ENCODE assay signal across 26 cellular contexts in genomic region chr7:106997487-106998271, GRCh38. TPM values are rescaled to one million over a fixed set of nuclear protein-coding genes. Genes with fewer than 3 reads are reported as not detected.
DNase-seq lines count a peak whose midpoint lies in the region; ATAC-seq, FAIRE-seq and TF ChIP-seq lines count a peak whose summit lies in the region.
"Had no signal": no experiment of that assay in that cellular context is flagged by ENCODE, and none has a peak within 500 bp of the region (broad histone marks: within the 10 kb centered on the region; RNA-seq: fewer than 3 reads in every experiment).

No MANE protein-coding gene starts in this region.

- intact Hi-C loops in HepG2 (cut with micrococcal nuclease; ENCODE audit: unreplicated experiment) (no loop called here), right lobe of liver (cut with DNase I) (no loop called here), CD14-positive monocyte (cut with micrococcal nuclease) (no loop called here)

- CTCF ChIA-PET in HepG2 (lab: Yijun Ruan, JAX; ENCODE audit: low intra/inter-chr PET ratio, low total read pairs) = no interaction called here
- CTCF ChIA-PET in activated CD4-positive, alpha-beta T cell treated with anti-CD3 and anti-CD28 coated beads, Interleukin-2, amount 10 ng/mL, durations not matched to agents 7 days and 5 days (lab: Charles Lee) = no interaction called here

- ATAC-seq in HepG2 (no peak), right lobe of liver (no peak), HG03196 (IDR thresholded peaks at IDR 0.05; ENCODE audit: unreplicated experiment) (no peak)
- ATAC-seq: HCT116 had no signal

- 10% methylated on average over 5 of the region's 5 CpGs for WGBS in HepG2 (ENCODE audit: low lambda C conversion rate)
- 44% methylated on average over 4 of the region's 5 CpGs for WGBS in right lobe of liver (ENCODE audit: insufficient coverage, low coverage, low lambda C conversion rate, missing lambda C conversion rate)
- WGBS in H9 (ENCODE audit: extremely low coverage, insufficient read length, low lambda C conversion rate) = no CpG with 5 or more reads among the region's 5 CpGs

- TF ChIP-seq EP300 in HepG2 (IDR thresholded peaks at IDR 0.05; ENCODE audit: low read depth in 2 of 2, low read length in 2 of 2) = no peak
- TF ChIP-seq EP300 in HepG2 (CRISPR knock-in tag; IDR thresholded peaks at IDR 0.05; ENCODE audit: borderline replicate concordance) = no peak

- in situ Hi-C loops in HepG2 (cut with HindIII; ENCODE audit: extremely low pct_ligation_motif_present, low pct_unique_long_range_greater_than_20kb) = no loop called here

- H4K91ac ChIP-seq in H9 (ENCODE audit: insufficient read length, low read depth, low read length) = no peak overlapping the region

- no peaks in the 10 kb centered on the region for H3K36me3 Mint-ChIP-seq in activated CD4-positive, alpha-beta T cell treated with anti-CD3 and anti-CD28 coated beads, Interleukin-2, amount 10 ng/mL, durations not matched to agents 7 days and 5 days (ENCODE audit: low read depth)
- H3K36me3 Mint-ChIP-seq in H9 (ENCODE audit: insufficient read depth in 1 of 3, low read depth in 3 of 3) (no peaks in the 10 kb centered on the region; a peak in 2 of 7 replicates), CD14-positive monocyte (no peaks in the 10 kb centered on the region)
- H3K36me3 Mint-ChIP-seq: CD4-positive, alpha-beta memory T cell had no signal

- H3K27ac Mint-ChIP-seq in activated CD4-positive, alpha-beta T cell treated with anti-CD3 and anti-CD28 coated beads, Interleukin-2, amount 10 ng/mL, durations not matched to agents 7 days and 5 days = no peak overlapping the region
- H3K27ac Mint-ChIP-seq in H9 (no peak overlapping the region), CD14-positive monocyte (no peak overlapping the region)
- H3K27ac Mint-ChIP-seq: CD4-positive, alpha-beta memory T cell; HFFc6 had no signal

- no peak for TF ChIP-seq RAD21 in HepG2 (CRISPR knock-in tag; IDR thresholded peaks at IDR 0.05)

- H3T11ph ChIP-seq in H9 (ENCODE audit: low read length) = no peak overlapping the region

- BruUV-seq in HepG2 (replicated peaks; lab: Mats Ljungman, UMichigan) = no TSS peak

- H3K27ac ChIP-seq in HepG2 (ENCODE audit: extremely low read length, insufficient read depth, low read length) = no peak overlapping the region
- no peak overlapping the region for H3K27ac ChIP-seq in right lobe of liver
- no peak overlapping the region for H3K27ac ChIP-seq in Karpas-422 (ENCODE audit: low read length)
- H3K27ac ChIP-seq in H9 (ENCODE audit: insufficient read length, low read depth, low read length) = no peak overlapping the region
- H3K27ac ChIP-seq: 22Rv1, GM23248 had no signal

- H4K5ac ChIP-seq in H9 (ENCODE audit: insufficient read length, low read depth, low read length) = no peak overlapping the region

- no peak for TF ChIP-seq CTCF in HepG2 (CRISPR knock-in tag; IDR thresholded peaks at IDR 0.05)
- no peak for TF ChIP-seq CTCF in right lobe of liver (IDR thresholded peaks at IDR 0.05)
- no peak for TF ChIP-seq CTCF in H9 (conservative IDR thresholded peaks at IDR 0.05)
- TF ChIP-seq CTCF in CD14-positive monocyte (IDR thresholded peaks at IDR 0.05) = no peak

- POLR2A ChIA-PET in HepG2 (lab: Yijun Ruan, JAX) = no interaction called here
- POLR2A ChIA-PET in activated CD4-positive, alpha-beta T cell treated with anti-CD3 and anti-CD28 coated beads, Interleukin-2, amount 10 ng/mL, durations not matched to agents 7 days and 5 days (lab: Charles Lee) = no interaction called here

- H3K23me2 ChIP-seq in H9 (ENCODE audit: insufficient read length, low read depth, low read length, poor library complexity, severe bottlenecking) = no peaks in the 10 kb centered on the region

- no peaks in the 10 kb centered on the region for H3K79me1 ChIP-seq in H9 (ENCODE audit: insufficient read depth, low read depth, low read length, poor library complexity, severe bottlenecking)

- no peak overlapping the region for H2AK5ac ChIP-seq in H9 (ENCODE audit: insufficient read length, low read length)

- H3K27me3 ChIP-seq in HepG2 (ENCODE audit: control insufficient read depth in 1 of 2, insufficient read depth in 2 of 2, low read length in 2 of 2) (no peaks in the 10 kb centered on the region), right lobe of liver (no peaks in the 10 kb centered on the region), Karpas-422 (ENCODE audit: low read length) (no peaks in the 10 kb centered on the region), H9 (ENCODE audit: insufficient read depth, low read length) (no peaks in the 10 kb centered on the region)
- H3K27me3 ChIP-seq: BE2C; BLaER1 treated with 17β-estradiol and CSF1 and Interleukin-3, amounts not matched to agents 10 nM and 100 nM had no signal

- H2BK20ac ChIP-seq in H9 (ENCODE audit: low read depth, low read length, poor library complexity, severe bottlenecking) = no peak overlapping the region

- no peak for DNase-seq in HepG2 (ENCODE audit: low spot score)
- no peak for DNase-seq in right lobe of liver
- DNase-seq in Karpas-422 = peak; percentile 17
- DNase-seq in amniotic epithelial cell (ENCODE audit: low read depth) = peak; percentile 33
- no peak for DNase-seq in activated CD4-positive, alpha-beta T cell treated with anti-CD3 and anti-CD28 coated beads, Interleukin-2, amount 10 ng/mL, durations not matched to agents 7 days and 5 days
- DNase-seq in H9 = no peak
- DNase-seq in CD14-positive monocyte (ENCODE audit: low spot score) = no peak
- DNase-seq: ACHN; AML-193; BE2C; Calu3; CD4-positive, alpha-beta memory T cell; COR-L47; DMS53; DMS79 treated with DMSO at 0.1 percent for 48 hours; GF-D8; GM23248; H7; HFFc6 had no signal

- H3K79me2 ChIP-seq in HepG2 (ENCODE audit: insufficient read depth, low read length) (no peaks in the 10 kb centered on the region), Karpas-422 (ENCODE audit: low read length) (no peaks in the 10 kb centered on the region), H9 (ENCODE audit: insufficient read depth, low read length) (no peaks in the 10 kb centered on the region)

- H3K9me2 ChIP-seq in Karpas-422 (replicated peaks; ENCODE audit: insufficient read depth, low read length) = no peaks in the 10 kb centered on the region

- no peak overlapping the region for H2BK5ac ChIP-seq in H9 (ENCODE audit: insufficient read length, low read length)

- H3K18ac ChIP-seq in H9 (ENCODE audit: insufficient read length, low read depth, low read length) = no peak overlapping the region

- H3K23ac ChIP-seq in H9 (ENCODE audit: insufficient read length, low read depth, low read length) = no peak overlapping the region

- no peak overlapping the region for H3K4me2 ChIP-seq in HepG2 (ENCODE audit: low read depth, low read length)
- H3K4me2 ChIP-seq in Karpas-422 (ENCODE audit: low read depth, low read length, poor library complexity, severe bottlenecking) = no peak overlapping the region
- no peak overlapping the region for H3K4me2 ChIP-seq in H9 (ENCODE audit: insufficient read depth, insufficient read length, low read length)

- no peak for FAIRE-seq in HepG2 (lab: Jason Lieb, UNC)
- FAIRE-seq: A204.1, GM12892, H1 had no signal

- H3K56ac ChIP-seq in H9 (ENCODE audit: insufficient read length, low read depth, low read length) = no peak overlapping the region

- no peak overlapping the region for H2BK120ac ChIP-seq in H9 (ENCODE audit: low read depth, low read length, poor library complexity, severe bottlenecking)

- H3K9ac ChIP-seq in HepG2 (ENCODE audit: insufficient read depth, low read depth, low read length) (no peak overlapping the region), Karpas-422 (ENCODE audit: low read length) (no peak overlapping the region), H9 (ENCODE audit: extremely low read depth, insufficient read length, low read length) (no peak overlapping the region)
- H3K9ac ChIP-seq: BLaER1 treated with 17β-estradiol and CSF1 and Interleukin-3, amounts not matched to agents 10 nM and 100 nM; GM23248 had no signal

- H2AFZ ChIP-seq in HepG2 (ENCODE audit: low read length) = no peak overlapping the region
- H2AFZ ChIP-seq in Karpas-422 (ENCODE audit: low read length) = no peak overlapping the region
- no peak overlapping the region for H2AFZ ChIP-seq in H9 (ENCODE audit: low read length)
- H2AFZ ChIP-seq: GM23248 had no signal

- H3K4ac ChIP-seq in H9 (ENCODE audit: low read depth, low read length) = no peak overlapping the region

- TF ChIP-seq POLR2A in HepG2 (IDR thresholded peaks at IDR 0.05; ENCODE audit: insufficient read depth in 1 of 2, low read depth in 2 of 2, low read length in 2 of 2) = no peak
- TF ChIP-seq POLR2A in right lobe of liver (IDR thresholded peaks at IDR 0.05) = no peak

- no peaks in the 10 kb centered on the region for H3K36me3 ChIP-seq in HepG2 (replicated peaks in 1 of 2; ENCODE audit: control insufficient read depth in 1 of 2, insufficient read depth in 2 of 2, low read length in 2 of 2)
- no peaks in the 10 kb centered on the region for H3K36me3 ChIP-seq in right lobe of liver
- no peaks in the 10 kb centered on the region for H3K36me3 ChIP-seq in Karpas-422 (ENCODE audit: insufficient read depth, low read length)
- H3K36me3 ChIP-seq: BE2C; BLaER1 treated with 17β-estradiol and CSF1 and Interleukin-3, amounts not matched to agents 10 nM and 100 nM had no signal

- H3K4me1 Mint-ChIP-seq in activated CD4-positive, alpha-beta T cell treated with anti-CD3 and anti-CD28 coated beads, Interleukin-2, amount 10 ng/mL, durations not matched to agents 7 days and 5 days = no peaks in the 10 kb centered on the region
- H3K4me1 Mint-ChIP-seq in H9 (no peaks in the 10 kb centered on the region), CD14-positive monocyte (peaks cover 13% of the 10 kb centered on the region)
- H3K4me1 Mint-ChIP-seq: CD4-positive, alpha-beta memory T cell had no signal

- no peaks in the 10 kb centered on the region for H4K20me1 ChIP-seq in HepG2 (ENCODE audit: insufficient read depth, low read length)
- H4K20me1 ChIP-seq in Karpas-422 (ENCODE audit: insufficient read depth, low read depth, low read length) = no peaks in the 10 kb centered on the region
- H4K20me1 ChIP-seq in H9 (ENCODE audit: control insufficient read depth, insufficient read depth, insufficient read length) = no peaks in the 10 kb centered on the region
- H4K20me1 ChIP-seq: BLaER1 treated with 17β-estradiol and CSF1 and Interleukin-3, amounts not matched to agents 10 nM and 100 nM had no signal

- no peaks in the 10 kb centered on the region for H3K9me3 Mint-ChIP-seq in activated CD4-positive, alpha-beta T cell treated with anti-CD3 and anti-CD28 coated beads, Interleukin-2, amount 10 ng/mL, durations not matched to agents 7 days and 5 days
- no peaks in the 10 kb centered on the region for H3K9me3 Mint-ChIP-seq in H9
- peaks cover 0 to 6% (median 0%) of the 10 kb centered on the region in 7 donors for H3K9me3 Mint-ChIP-seq in CD14-positive monocyte
- H3K9me3 Mint-ChIP-seq: CD4-positive, alpha-beta memory T cell; HFFc6 had no signal

- no peak overlapping the region for H2BK15ac ChIP-seq in H9 (ENCODE audit: low read depth, low read length)

- no peak overlapping the region for H3K14ac ChIP-seq in H9 (ENCODE audit: insufficient read depth, low read length)

- H3K9me3 ChIP-seq in HepG2 (ENCODE audit: low read length) = no peaks in the 10 kb centered on the region
- H3K9me3 ChIP-seq in right lobe of liver = no peaks in the 10 kb centered on the region
- H3K9me3 ChIP-seq in Karpas-422 (ENCODE audit: low read length) = no peaks in the 10 kb centered on the region
- H3K9me3 ChIP-seq in H9 (ENCODE audit: control insufficient read depth, low read depth, low read length) = no peaks in the 10 kb centered on the region
- H3K9me3 ChIP-seq: BE2C; BLaER1 treated with 17β-estradiol and CSF1 and Interleukin-3, amounts not matched to agents 10 nM and 100 nM had no signal

- H3K4me1 ChIP-seq in HepG2 (ENCODE audit: insufficient read depth, low read length) = no peaks in the 10 kb centered on the region
- H3K4me1 ChIP-seq in right lobe of liver = no peaks in the 10 kb centered on the region
- no peaks in the 10 kb centered on the region for H3K4me1 ChIP-seq in Karpas-422 (ENCODE audit: low read length)
- H3K4me1 ChIP-seq in H9 (ENCODE audit: insufficient read depth, low read length) = no peaks in the 10 kb centered on the region

- H3K4me3 Mint-ChIP-seq in activated CD4-positive, alpha-beta T cell treated with anti-CD3 and anti-CD28 coated beads, Interleukin-2, amount 10 ng/mL, durations not matched to agents 7 days and 5 days = no peak overlapping the region
- H3K4me3 Mint-ChIP-seq in H9 (no peak overlapping the region), CD14-positive monocyte (no peak overlapping the region)
- H3K4me3 Mint-ChIP-seq: CD4-positive, alpha-beta memory T cell; HFFc6 had no signal

- peaks cover 7% of the 10 kb centered on the region for H3K27me3 Mint-ChIP-seq in activated CD4-positive, alpha-beta T cell treated with anti-CD3 and anti-CD28 coated beads, Interleukin-2, amount 10 ng/mL, durations not matched to agents 7 days and 5 days
- H3K27me3 Mint-ChIP-seq in H9 (ENCODE audit: low read depth) (peaks cover 4% of the 10 kb centered on the region), CD14-positive monocyte (ENCODE audit: low read depth in 3 of 3) (peaks cover 0 to 3% (median 0%) of the 10 kb centered on the region in 3 donors)

- H3K4me3 ChIP-seq in HepG2 (replicated peaks in 1 of 3; ENCODE audit: insufficient read depth in 1 of 3, low read depth in 2 of 3, low read length in 3 of 3) (no peak overlapping the region), right lobe of liver (no peak overlapping the region), Karpas-422 (ENCODE audit: low read length) (no peak overlapping the region)
- H3K4me3 ChIP-seq: BLaER1 treated with 17β-estradiol and CSF1 and Interleukin-3, amounts not matched to agents 10 nM and 100 nM; GM23248 had no signal

- H4K8ac ChIP-seq in H9 (replicated peaks; ENCODE audit: insufficient read length, low read depth, low read length) = no peak overlapping the region

- no peak overlapping the region for H2BK12ac ChIP-seq in H9 (ENCODE audit: insufficient read length, low read depth, low read length)

RNA-seq across cellular contexts. Expression of gene PRKAR2B, which starts 46.8 kb away (rescaled TPM):
- total RNA-seq in HepG2 (2016; rRNA removed; fragmentation: Illumina TruSeq; extraction: Trizol) = not detected in 2 replicates
- total RNA-seq in HepG2 (2016; cell fraction: cytosol; rRNA removed; fragmentation: Illumina TruSeq; extraction: Trizol; ENCODE audit: low read depth) = not detected in 2 replicates
- total RNA-seq in HepG2 (2016; cell fraction: insoluble cytoplasmic fraction; rRNA removed; fragmentation: Illumina TruSeq; extraction: Trizol) = not detected in 2 replicates
- 0.09 TPM in 1 of 2 replicates, not detected in the other for total RNA-seq in HepG2 (2016; cell fraction: membrane; rRNA removed; fragmentation: Illumina TruSeq; extraction: Trizol)
- not detected in 2 replicates for total RNA-seq in HepG2 (2016; cell fraction: nucleus; rRNA removed; fragmentation: Illumina TruSeq; extraction: Trizol)
- 0.03 TPM in 1 of 2 replicates, not detected in the other for polyA plus RNA-seq in HepG2 (2011; rRNA removed)
- polyA plus RNA-seq in HepG2 (2011; cell fraction: cytosol; rRNA removed) = 0.01 TPM in 1 of 2 replicates, not detected in the other
- not detected in 2 replicates for polyA plus RNA-seq in HepG2 (2011; cell fraction: nucleus; rRNA removed)
- 0.03 TPM in 1 of 2 replicates, not detected in the other for polyA plus RNA-seq in HepG2 (2012)
- polyA plus RNA-seq in HepG2 (2016; cell fraction: cytosol; fragmentation: Illumina TruSeq; extraction: Trizol; ENCODE audit: low read depth) = not detected in 2 replicates
- 0.10 TPM in 1 of 2 replicates, not detected in the other for polyA plus RNA-seq in HepG2 (2016; cell fraction: insoluble cytoplasmic fraction; fragmentation: Illumina TruSeq; extraction: Trizol; ENCODE audit: low read depth)
- 0.05 TPM in 1 of 2 replicates, not detected in the other for polyA plus RNA-seq in HepG2 (2016; cell fraction: membrane; fragmentation: Illumina TruSeq; extraction: Trizol; ENCODE audit: low read depth)
- polyA plus RNA-seq in HepG2 (2016; cell fraction: nucleus; fragmentation: Illumina TruSeq; extraction: Trizol; ENCODE audit: insufficient read depth, low read depth) = not detected in 2 replicates
- 0.14 and 0.68 TPM in 2 replicates for polyA minus RNA-seq in HepG2 (2011; rRNA and poly(A)+ RNA removed; ENCODE audit: low replicate concordance)
- 0.20 TPM in 1 of 2 replicates, not detected in the other for polyA minus RNA-seq in HepG2 (2011; cell fraction: cytosol; rRNA and poly(A)+ RNA removed)
- 0.13 TPM in 1 of 2 replicates, not detected in the other for polyA minus RNA-seq in HepG2 (2011; cell fraction: nucleus; rRNA and poly(A)+ RNA removed)
- total RNA-seq in right lobe of liver = 1 to 10 TPM; 1.4 to 2.9 (median 1.8) TPM
- total RNA-seq in Karpas-422 (2014; rRNA removed; shearing (Covaris generic); ENCODE audit: low replicate concordance) = 0.32 and 0.67 TPM in 2 replicates
- 1 to 10 TPM; 1.2 to 1.4 TPM for total RNA-seq in activated CD4-positive, alpha-beta T cell treated with anti-CD3 and anti-CD28 coated beads, Interleukin-2, amount 10 ng/mL, durations not matched to agents 7 days and 5 days
- 15.2 and 16.6 TPM in 2 replicates for total RNA-seq in H9 (2021)
- polyA plus RNA-seq in CD14-positive monocyte = 1 to 10 TPM; 3.5 to 5.6 TPM

Comparison
In these comparisons a context has a peak if more than half of its experiments do, and no peak if none do; other contexts are left out.
1. DNase-seq: peak in Karpas-422 (single experiment) and amniotic epithelial cell (single experiment); none in HepG2 (single experiment), right lobe of liver (0 of 3), activated CD4-positive, alpha-beta T cell treated with anti-CD3 and anti-CD28 coated beads, Interleukin-2, amount 10 ng/mL, durations not matched to agents 7 days and 5 days (single experiment), H9 (single experiment) and CD14-positive monocyte (single experiment).